ENCODE assay signal across 12 cellular contexts in genomic region chr17:15377608-15378007, GRCh38. TPM values are rescaled to one million over a fixed set of nuclear protein-coding genes. Genes with fewer than 3 reads are reported as not detected.
A peak's percentile ranks its signal among the peaks of the same experiment; 100 is the strongest.
DNase-seq lines count a peak whose midpoint lies in the region; ATAC-seq and TF ChIP-seq lines count a peak whose summit lies in the region.
"Had no signal": no experiment of that assay in that cellular context is flagged by ENCODE, and none has a peak within 500 bp of the region (broad histone marks: within the 10 kb centered on the region; RNA-seq: fewer than 3 reads in every experiment).

No MANE protein-coding gene starts in this region.

- no peak for DNase-seq in heart right ventricle
- DNase-seq in cardiac septum (ENCODE audit: low spot score): no peak
- no peak for DNase-seq in mucosa of descending colon
- no peak for DNase-seq in omental fat pad (ENCODE audit: low spot score)
- no peak for DNase-seq in ureter (ENCODE audit: low spot score)
- DNase-seq in NCI-H446 (lab: John Stamatoyannopoulos, UW): no peak
- DNase-seq in tibial artery: no peak
- DNase-seq: ACHN; central memory CD4-positive, alpha-beta T cell; stimulated activated CD4-positive, alpha-beta T cell treated with anti-CD3 and anti-CD28 coated beads, Interleukin-4, amount 100 ng/mL, for 4 hours had no signal

- H3K27me3 ChIP-seq in heart right ventricle (no peaks in the 10 kb centered on the region), ectodermal cell (ENCODE audit: control insufficient read depth, insufficient read depth, low read length, poor library complexity, severe bottlenecking) (no peaks in the 10 kb centered on the region), tibial artery (no peaks in the 10 kb centered on the region)

- H3K4me1 ChIP-seq in heart right ventricle (peaks cover 0 to 3% (median 0%) of the 10 kb centered on the region in 9 donors), ectodermal cell (ENCODE audit: control insufficient read depth, insufficient read depth, low read length) (no peaks in the 10 kb centered on the region), mucosa of descending colon (ENCODE audit: low read depth) (no peaks in the 10 kb centered on the region), tibial artery (peaks cover 0 to 8% (median 0%) of the 10 kb centered on the region in 4 donors)

- H3K27ac ChIP-seq in heart right ventricle: peak overlapping the region in 1 of 10 donors; percentile 9
- H3K27ac ChIP-seq in ectodermal cell (ENCODE audit: insufficient read depth, low read depth, low read length, poor library complexity, severe bottlenecking): peak overlapping the region; percentile 67
- no peak overlapping the region for H3K27ac ChIP-seq in tibial artery

- ATAC-seq in heart right ventricle: peak in 5 of 8 donors; percentile 29 to 67 (median 46)
- peak; percentile 85 for ATAC-seq in mucosa of descending colon
- ATAC-seq in omental fat pad (ENCODE audit: low FRiP score): no peak

- no peaks in the 10 kb centered on the region for H3K36me3 ChIP-seq in heart right ventricle
- H3K36me3 ChIP-seq in ectodermal cell (ENCODE audit: control insufficient read depth, insufficient read depth, low read length): no peaks in the 10 kb centered on the region
- H3K36me3 ChIP-seq in mucosa of descending colon (ENCODE audit: low read depth): no peaks in the 10 kb centered on the region
- no peaks in the 10 kb centered on the region for H3K36me3 ChIP-seq in tibial artery

- peak overlapping the region in 1 of 10 donors; percentile 10 for H3K4me3 ChIP-seq in heart right ventricle
- H3K4me3 ChIP-seq in ectodermal cell (ENCODE audit: insufficient read depth, low read depth, low read length): no peak overlapping the region
- no peak overlapping the region for H3K4me3 ChIP-seq in mucosa of descending colon
- H3K4me3 ChIP-seq in tibial artery: no peak overlapping the region

- TF ChIP-seq CTCF in heart right ventricle (IDR thresholded peaks at IDR 0.05) (no peak), mucosa of descending colon (IDR thresholded peaks at IDR 0.05) (no peak), omental fat pad (IDR thresholded peaks at IDR 0.05) (no peak), tibial artery (IDR thresholded peaks at IDR 0.05) (no peak)

- H3K9me3 ChIP-seq in heart right ventricle (no peaks in the 10 kb centered on the region), ectodermal cell (ENCODE audit: control insufficient read depth, low read length) (no peaks in the 10 kb centered on the region), mucosa of descending colon (no peaks in the 10 kb centered on the region), tibial artery (no peaks in the 10 kb centered on the region)

- WGBS in heart right ventricle, 2 donors: 47 to 52% methylated on average over 6 of the region's 6 CpGs
- 88 to 90% methylated on average over 6 of the region's 6 CpGs for WGBS in ectodermal cell, 2 experiments

- intact Hi-C loops in heart right ventricle (cut with DNase I) (no loop called here), cardiac septum (cut with DNase I) (no loop called here), mucosa of descending colon (cut with DNase I, micrococcal nuclease) (no loop called here), tibial artery (cut with DNase I; ENCODE audit: low total_unique reads) (no loop called here)

RNA-seq across cellular contexts. Expression of gene TEKT3, which starts 36.2 kb away (rescaled TPM):
- total RNA-seq in heart right ventricle (1 to 10 TPM in 1 of 10 donors, under 1 TPM in 6, not detected in 3; 0.26 to 1.1 (median 0.68) TPM), cardiac septum (0.86 TPM), mucosa of descending colon (under 1 TPM in 2 of 3 donors, not detected in 1; 0.60 to 0.69 TPM), omental fat pad (under 1 TPM in 2 of 4 donors, not detected in 2; 0.44 to 0.79 TPM), ureter (0.86 TPM)
- polyA plus RNA-seq in heart right ventricle: under 1 TPM; 0.14 to 0.88 TPM
- polyA plus RNA-seq in ectodermal cell (2013, experiment 1 of 4): 0.67 TPM
- polyA plus RNA-seq in ectodermal cell (2013, experiment 2 of 4): 0.76 TPM
- 0.75 TPM for polyA plus RNA-seq in ectodermal cell (2013, experiment 3 of 4)
- polyA plus RNA-seq in ectodermal cell (2013, experiment 4 of 4): 0.65 TPM
- total RNA-seq: kidney epithelial cell had no signal
